In the genomic region with DNA sequence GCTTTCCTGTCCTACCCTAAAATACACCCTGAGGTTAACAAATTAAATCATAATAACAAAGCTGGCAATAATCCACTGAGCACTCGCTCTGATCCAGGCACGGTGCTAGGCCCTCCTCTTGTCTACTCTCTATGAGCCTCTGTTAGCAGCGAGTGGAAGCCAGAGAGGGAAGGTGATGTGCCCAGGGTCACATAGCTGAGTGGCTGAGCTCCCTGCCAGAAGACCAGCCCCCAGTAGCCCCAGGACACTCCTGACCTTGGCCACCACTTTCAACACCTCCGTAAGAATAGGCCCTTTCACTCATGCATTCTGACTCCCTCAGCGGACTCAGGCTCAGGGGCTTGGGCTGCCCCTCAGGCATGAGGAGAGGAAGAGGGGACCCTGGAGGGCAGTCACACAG, we compare ENCODE assay signal across 1 cellular context.
TF ChIP-seq lines count a peak whose summit lies in the region.

No MANE protein-coding gene starts in this region.

TF ChIP-seq in A549, 52 proteins besides CTCF, POLR2A, EP300 and RAD21:
- TF ChIP-seq CHD4 (IDR thresholded peaks at IDR 0.05; ENCODE audit: borderline replicate concordance) = no peak
- TF ChIP-seq MAZ (IDR thresholded peaks at IDR 0.05; ENCODE audit: borderline replicate concordance, low read depth, low read length) = no peak
- TF ChIP-seq, protein P1, sequence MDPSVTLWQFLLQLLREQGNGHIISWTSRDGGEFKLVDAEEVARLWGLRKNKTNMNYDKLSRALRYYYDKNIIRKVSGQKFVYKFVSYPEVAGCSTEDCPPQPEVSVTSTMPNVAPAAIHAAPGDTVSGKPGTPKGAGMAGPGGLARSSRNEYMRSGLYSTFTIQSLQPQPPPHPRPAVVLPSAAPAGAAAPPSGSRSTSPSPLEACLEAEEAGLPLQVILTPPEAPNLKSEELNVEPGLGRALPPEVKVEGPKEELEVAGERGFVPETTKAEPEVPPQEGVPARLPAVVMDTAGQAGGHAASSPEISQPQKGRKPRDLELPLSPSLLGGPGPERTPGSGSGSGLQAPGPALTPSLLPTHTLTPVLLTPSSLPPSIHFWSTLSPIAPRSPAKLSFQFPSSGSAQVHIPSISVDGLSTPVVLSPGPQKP (IDR thresholded peaks at IDR 0.05; ENCODE audit: low read depth, low read length) = no peak
- no peak for TF ChIP-seq KDM5A (IDR thresholded peaks at IDR 0.05)
- no peak for TF ChIP-seq HOXA7 (CRISPR knock-in tag; IDR thresholded peaks at IDR 0.05)
- no peak for TF ChIP-seq MAFK (IDR thresholded peaks at IDR 0.05; ENCODE audit: partially characterized antibody)
- TF ChIP-seq ESRRA (IDR thresholded peaks at IDR 0.05; ENCODE audit: borderline replicate concordance, low read length) = no peak
- no peak for TF ChIP-seq HOXB5 (CRISPR knock-in tag; IDR thresholded peaks at IDR 0.05)
- TF ChIP-seq, protein P2, sequence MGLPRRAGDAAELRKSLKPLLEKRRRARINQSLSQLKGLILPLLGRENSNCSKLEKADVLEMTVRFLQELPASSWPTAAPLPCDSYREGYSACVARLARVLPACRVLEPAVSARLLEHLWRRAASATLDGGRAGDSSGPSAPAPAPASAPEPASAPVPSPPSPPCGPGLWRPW (IDR thresholded peaks at IDR 0.05) = no peak
